ENCODE assay signal across 8 cellular contexts in the genomic region with DNA sequence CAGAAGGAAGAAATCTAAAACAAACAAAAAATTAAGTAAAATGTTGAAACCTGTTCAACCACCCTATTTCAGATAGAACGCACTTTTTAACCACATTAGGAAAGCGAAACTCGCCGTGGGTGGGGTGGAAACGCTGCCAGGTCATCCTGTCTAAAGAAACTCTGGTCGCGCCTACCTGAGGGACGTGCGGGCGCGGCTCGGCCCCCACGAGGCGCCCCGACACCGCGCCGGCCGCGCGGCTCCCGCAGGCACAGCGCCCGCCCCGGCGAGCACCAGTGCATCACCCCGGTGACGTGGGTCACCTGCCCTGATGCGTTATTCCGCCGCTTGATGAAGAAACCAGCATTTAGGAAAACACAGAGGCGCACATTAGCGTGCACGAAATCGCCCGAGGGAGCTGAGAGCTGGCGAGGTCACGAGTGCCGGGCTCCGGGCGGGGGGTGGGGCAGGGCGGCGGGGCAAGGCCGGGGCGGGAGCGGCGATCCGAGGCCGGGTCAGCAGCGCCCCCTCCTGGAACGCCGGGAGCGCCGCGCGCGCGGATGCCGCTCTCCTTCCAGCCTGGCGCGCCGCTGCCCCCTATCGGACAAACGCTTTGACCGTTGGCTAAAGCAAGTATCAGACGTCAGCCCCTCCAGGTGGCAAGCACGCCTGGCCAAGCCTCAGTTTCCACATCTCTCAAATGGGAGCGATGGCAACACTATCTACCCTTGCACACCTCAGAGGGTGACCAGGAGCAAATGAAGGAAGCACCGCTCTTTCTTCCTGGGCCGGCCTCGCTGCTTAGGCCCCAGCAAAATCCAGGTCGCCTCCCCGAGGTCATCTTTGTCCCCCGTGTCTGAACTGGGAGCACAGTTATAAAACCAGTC. TPM values are rescaled to one million over a fixed set of nuclear protein-coding genes. Genes with fewer than 3 reads are reported as not detected.
DNase-seq lines count a peak whose midpoint lies in the region; ATAC-seq and TF ChIP-seq lines count a peak whose summit lies in the region.

No MANE protein-coding gene starts in this region.

- H3K4me1 Mint-ChIP-seq in GM23338 = peaks cover 5% of the 10 kb centered on the region; the same call in 1 of the 3 replicates

- H3K4me1 ChIP-seq in DND-41 (ENCODE audit: insufficient read depth, low read length) = peaks cover 19% of the 10 kb centered on the region
- H3K4me1 ChIP-seq in GM23338 (ENCODE audit: insufficient read depth) = no peaks in the 10 kb centered on the region; the same call in 1 of the 2 replicates
- H3K4me1 ChIP-seq in Loucy (ENCODE audit: insufficient read depth, low read length, poor library complexity, severe bottlenecking) = peaks cover 13% of the 10 kb centered on the region
- peaks cover 3% of the 10 kb centered on the region for H3K4me1 ChIP-seq in foreskin keratinocyte
- peaks cover 3% of the 10 kb centered on the region for H3K4me1 ChIP-seq in neuron (ENCODE audit: insufficient read depth, low read length)
- peaks cover 12% of the 10 kb centered on the region for H3K4me1 ChIP-seq in stomach smooth muscle (ENCODE audit: control insufficient read depth, insufficient read depth, low read length)

- H3K27me3 ChIP-seq in DND-41 (ENCODE audit: insufficient read depth, low read length, poor library complexity) (no peaks in the 10 kb centered on the region), GM23338 (ENCODE audit: insufficient read depth) (peaks cover 12% of the 10 kb centered on the region), Loucy (ENCODE audit: insufficient read depth, low read length, poor library complexity, severe bottlenecking) (no peaks in the 10 kb centered on the region), foreskin keratinocyte (peaks cover 33% of the 10 kb centered on the region), neuron (ENCODE audit: insufficient read depth, low read length) (no peaks in the 10 kb centered on the region), stomach smooth muscle (ENCODE audit: control insufficient read depth in 1 of 2, insufficient read depth in 2 of 2, low read length in 2 of 2) (peaks cover 0 to 2% of the 10 kb centered on the region in 2 donors)

- peak overlapping the region; percentile 73 for H3K4me3 Mint-ChIP-seq in GM23338

- H3K9ac ChIP-seq in DND-41 (ENCODE audit: low read depth, low read length) (peak overlapping the region; percentile 79), Loucy (ENCODE audit: low read depth, low read length, poor library complexity, severe bottlenecking) (peak overlapping the region; percentile 77), stomach smooth muscle (ENCODE audit: low read length in 2 of 2) (peak overlapping the region; percentile 74 to 82)

- H3K4me2 ChIP-seq in DND-41 (ENCODE audit: insufficient read depth, low read length) (peak overlapping the region; percentile 75), GM23338 (peak overlapping the region; percentile 93), Loucy (ENCODE audit: low read depth, low read length, poor library complexity, severe bottlenecking) (peak overlapping the region; percentile 87)

- H3K27me3 Mint-ChIP-seq in GM23338 (ENCODE audit: insufficient read depth, low read depth, poor library complexity) = peaks cover 5% of the 10 kb centered on the region

- H3K79me2 ChIP-seq in DND-41 (ENCODE audit: insufficient read depth, low read length) = peaks cover 10% of the 10 kb centered on the region; the same call in 1 of the 2 replicates
- no peaks in the 10 kb centered on the region for H3K79me2 ChIP-seq in GM23338 (replicated peaks; ENCODE audit: insufficient read depth)
- peaks cover 13% of the 10 kb centered on the region; the same call in 1 of the 2 replicates for H3K79me2 ChIP-seq in Loucy (ENCODE audit: insufficient read depth, low read length)

- peak; percentile 95 for TF ChIP-seq CTCF in DND-41 (IDR thresholded peaks at IDR 0.05; ENCODE audit: borderline replicate concordance, extremely low read depth, low read length, poor library complexity, severe bottlenecking)
- TF ChIP-seq CTCF in GM23338 (conservative IDR thresholded peaks at IDR 0.05; ENCODE audit: low read depth in 2 of 2) = peak; percentile 74 to 99
- TF ChIP-seq CTCF in Loucy (conservative IDR thresholded peaks at IDR 0.05; ENCODE audit: low read length) = peak; percentile 88
- TF ChIP-seq CTCF in foreskin keratinocyte (conservative IDR thresholded peaks at IDR 0.05) = peak; percentile 100

- no peaks in the 10 kb centered on the region for H3K9me2 ChIP-seq in GM23338 (ENCODE audit: insufficient read depth)
- H3K9me2 ChIP-seq in Loucy (replicated peaks; ENCODE audit: low read depth, low read length) = no peaks in the 10 kb centered on the region

- no peak overlapping the region for H3K27ac Mint-ChIP-seq in GM23338

- ATAC-seq in DND-41 (ENCODE audit: insufficient read depth, low read depth) (peak; percentile 93), GM23338 (peak; percentile 85), foreskin keratinocyte (peak; percentile 78)

- H4K20me1 ChIP-seq in DND-41 (ENCODE audit: insufficient read depth, low read length) (no peaks in the 10 kb centered on the region), GM23338 (replicated peaks; ENCODE audit: insufficient read depth) (no peaks in the 10 kb centered on the region), Loucy (ENCODE audit: insufficient read depth, low read length, poor library complexity, severe bottlenecking) (no peaks in the 10 kb centered on the region)

- peak overlapping the region; percentile 28 to 82 for H3K4me3 ChIP-seq in DND-41 (ENCODE audit: low read depth in 1 of 2, low read length in 2 of 2)
- peak overlapping the region; percentile 71 for H3K4me3 ChIP-seq in GM23338
- H3K4me3 ChIP-seq in Loucy (ENCODE audit: low read length, poor library complexity, severe bottlenecking) = peak overlapping the region; percentile 77
- H3K4me3 ChIP-seq in neuron (ENCODE audit: low read length) = peak overlapping the region; percentile 86
- H3K4me3 ChIP-seq in stomach smooth muscle (ENCODE audit: low read length in 2 of 2) = peak overlapping the region; percentile 86 to 88

- no peaks in the 10 kb centered on the region for H3K36me3 ChIP-seq in DND-41 (ENCODE audit: insufficient read depth, low read length)
- no peaks in the 10 kb centered on the region for H3K36me3 ChIP-seq in GM23338 (ENCODE audit: insufficient read depth)
- H3K36me3 ChIP-seq in Loucy (ENCODE audit: insufficient read depth, low read length) = no peaks in the 10 kb centered on the region
- H3K36me3 ChIP-seq in neuron (ENCODE audit: insufficient read depth, low read length) = no peaks in the 10 kb centered on the region
- H3K36me3 ChIP-seq in stomach smooth muscle (ENCODE audit: control insufficient read depth in 2 of 2, insufficient read depth in 2 of 2, low read length in 2 of 2) = peaks cover 0 to 3% of the 10 kb centered on the region in 2 donors

- H2AFZ ChIP-seq in DND-41 (ENCODE audit: low read depth, low read length) (peak overlapping the region; percentile 95), GM23338 (peak overlapping the region; percentile 95), Loucy (ENCODE audit: low read length) (peak overlapping the region; percentile 87), neuron (ENCODE audit: low read depth, low read length) (peak overlapping the region; percentile 98)

- H3K9me3 ChIP-seq in DND-41 (ENCODE audit: insufficient read depth, low read length, severe bottlenecking) (no peaks in the 10 kb centered on the region), Loucy (ENCODE audit: insufficient read depth, low read depth, low read length) (no peaks in the 10 kb centered on the region), neuron (ENCODE audit: low read length) (no peaks in the 10 kb centered on the region), stomach smooth muscle (ENCODE audit: control insufficient read depth in 2 of 2, low read length in 2 of 2) (no peaks in the 10 kb centered on the region)

- TF ChIP-seq POLR2A in Raji (IDR thresholded peaks at IDR 0.05; ENCODE audit: insufficient read depth, low read depth, low read length) = peak; percentile 72

- H3K9me3 Mint-ChIP-seq in GM23338 = no peaks in the 10 kb centered on the region

- H3F3A ChIP-seq in GM23338 (replicated peaks; ENCODE audit: low read depth) (0 out of 2 replicates have a peak, but pooled peaks cover 4% of the 10 kb centered on the region), Loucy (ENCODE audit: low read depth) (peaks cover 2% of the 10 kb centered on the region; the same call in 1 of the 2 replicates)

- H3K36me3 Mint-ChIP-seq in GM23338 (ENCODE audit: low read depth) = no peaks in the 10 kb centered on the region; the same call in 1 of the 3 replicates

- peak; percentile 90 for DNase-seq in DND-41
- peak; percentile 96 for DNase-seq in GM23338 (ENCODE audit: low spot score)
- DNase-seq in activated gamma-delta T cell treated with Interleukin-2 at 50 U/mL for 16 hours = peak; percentile 97
- peak; percentile 26 to 45 for DNase-seq in foreskin keratinocyte

- H3K27ac ChIP-seq in DND-41 (ENCODE audit: low read length) (peak overlapping the region; percentile 68), GM23338 (ENCODE audit: low read depth) (no peak overlapping the region), foreskin keratinocyte (peak overlapping the region; percentile 93), stomach smooth muscle (ENCODE audit: low read length) (no peak overlapping the region)

TF ChIP-seq in GM23338, 12 proteins besides CTCF, POLR2A, EP300 and RAD21 (continues in another document):
- peak; percentile 82 for TF ChIP-seq CREB1 (CRISPR knock-in tag; IDR thresholded peaks at IDR 0.05; ENCODE audit: low read depth)

RNA-seq across cellular contexts. Expression of gene SNX32, which starts 15.7 kb away (rescaled TPM):
- total RNA-seq in GM23338 (2014; rRNA removed; shearing (Covaris generic)) = 0.49 TPM in 1 of 2 replicates, not detected in the other
- polyA plus RNA-seq in GM23338 (2016; fragmentation: Nextera tagmentation; extraction: Ambion mirVana) (1.2 and 2.4 TPM in 2 replicates), foreskin keratinocyte (0.11 and 0.22 TPM in 2 replicates)
- total RNA-seq in foreskin keratinocyte = 0.07 and 0.11 TPM in 2 replicates

RNA-seq across cellular contexts. Expression of gene OVOL1, which starts 31.2 kb away (rescaled TPM):
- 3.3 and 5.1 TPM in 2 replicates for total RNA-seq in GM23338 (2014; rRNA removed; shearing (Covaris generic))
- 1.4 and 1.5 TPM in 2 replicates for polyA plus RNA-seq in GM23338 (2016; fragmentation: Nextera tagmentation; extraction: Ambion mirVana)
- 0.42 and 0.65 TPM in 2 replicates for total RNA-seq in foreskin keratinocyte
- 0.36 and 0.46 TPM in 2 replicates for polyA plus RNA-seq in foreskin keratinocyte

RNA-seq across cellular contexts. Expression of gene AP5B1, which starts 37.3 kb away (rescaled TPM):
- total RNA-seq in GM23338 (2014; rRNA removed; shearing (Covaris generic)) = 12.5 and 16.1 TPM in 2 replicates
- 3.1 TPM in 2 replicates for polyA plus RNA-seq in GM23338 (2016; fragmentation: Nextera tagmentation; extraction: Ambion mirVana)
- 10.8 and 11.8 TPM in 2 replicates for total RNA-seq in foreskin keratinocyte
- 5.9 TPM in 2 replicates for polyA plus RNA-seq in foreskin keratinocyte

RNA-seq across cellular contexts. Expression of gene CFL1, which starts 39.9 kb away (rescaled TPM):
- 981 and 1,393 TPM in 2 replicates for total RNA-seq in GM23338 (2014; rRNA removed; shearing (Covaris generic))
- polyA plus RNA-seq in GM23338 (2016; fragmentation: Nextera tagmentation; extraction: Ambion mirVana) = 1,996 and 2,124 TPM in 2 replicates
- total RNA-seq in foreskin keratinocyte = 1,336 TPM in 2 replicates
- 2,195 and 2,324 TPM in 2 replicates for polyA plus RNA-seq in foreskin keratinocyte

RNA-seq across cellular contexts. Expression of gene MUS81, which starts 42.2 kb away (rescaled TPM):
- total RNA-seq in GM23338 (2014; rRNA removed; shearing (Covaris generic)) = 35.5 and 48.6 TPM in 2 replicates
- polyA plus RNA-seq in GM23338 (2016; fragmentation: Nextera tagmentation; extraction: Ambion mirVana) (38.5 and 39.1 TPM in 2 replicates), foreskin keratinocyte (44.5 and 50.1 TPM in 2 replicates)
- 51.0 and 59.8 TPM in 2 replicates for total RNA-seq in foreskin keratinocyte

Comparison
In these comparisons a context has a peak if more than half of its experiments do, and no peak if none do; other contexts are left out.
1. DNase-seq: peak in every context shown above with its lines; median percentile 97 in activated gamma-delta T cell treated with Interleukin-2 at 50 U/mL for 16 hours; 96 in GM23338; 90 in DND-41; 36 in foreskin keratinocyte.
2. H3K27ac ChIP-seq: peak in DND-41 (single experiment) and foreskin keratinocyte (single experiment); none in GM23338 (single experiment) and stomach smooth muscle (single experiment).
3. Peak in every context shown above with its lines, with median percentiles within 50 percentile points of each other: ATAC-seq, H2AFZ ChIP-seq, H3K4me2 ChIP-seq, H3K4me3 ChIP-seq, H3K9ac ChIP-seq and CTCF ChIP-seq.